Comparison of ENCODE assay signal across 11 cellular contexts in the genomic region with DNA sequence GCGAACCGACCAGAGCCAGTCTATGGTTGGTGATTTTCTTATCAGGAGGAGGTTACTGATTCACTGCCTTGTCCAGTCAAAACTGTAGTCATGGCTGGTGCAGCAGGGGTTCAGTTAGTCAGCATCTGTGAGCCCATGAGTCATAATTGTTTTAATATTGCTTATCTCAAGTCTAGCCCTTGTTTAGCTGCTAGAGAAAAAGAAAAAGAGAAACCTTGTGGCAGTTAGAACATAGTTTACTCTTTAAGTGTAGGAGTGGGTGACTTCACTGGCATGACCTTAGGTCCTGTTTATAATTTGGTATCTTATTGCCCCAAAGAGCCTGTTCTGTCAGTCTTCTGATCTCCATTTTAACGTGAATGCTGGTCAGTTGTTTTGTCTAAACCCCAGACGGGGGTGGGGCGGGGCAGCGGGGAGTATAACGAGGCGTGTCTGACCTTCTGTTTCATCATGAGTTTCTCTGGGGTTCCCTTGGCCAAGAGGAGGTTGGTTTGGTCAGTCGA.
DNase-seq lines count a peak whose midpoint lies in the region; ATAC-seq and TF ChIP-seq lines count a peak whose summit lies in the region.
"Had no signal": no experiment of that assay in that cellular context is flagged by ENCODE, and none has a peak within 500 bp of the region (broad histone marks: within the 10 kb centered on the region; RNA-seq: fewer than 3 reads in every experiment).

No MANE protein-coding gene starts in this region.

- H3K36me3 Mint-ChIP-seq in activated CD4-positive, alpha-beta T cell treated with anti-CD3 and anti-CD28 coated beads for 36 hours (ENCODE audit: low read depth) = no peaks in the 10 kb centered on the region

- H3K27me3 Mint-ChIP-seq in activated CD4-positive, alpha-beta T cell treated with anti-CD3 and anti-CD28 coated beads for 36 hours = peaks cover 6% of the 10 kb centered on the region

- peaks cover 3% of the 10 kb centered on the region for H3K4me1 Mint-ChIP-seq in activated CD4-positive, alpha-beta T cell treated with anti-CD3 and anti-CD28 coated beads for 36 hours

- DNase-seq in activated CD4-positive, alpha-beta T cell treated with anti-CD3 and anti-CD28 coated beads for 36 hours = peak; percentile 43
- DNase-seq in activated CD4-positive, alpha-beta T cell treated with anti-CD3 and anti-CD28 coated beads for 4 hours = no peak
- peak; percentile 65 for DNase-seq in amniotic stem cell (lab: John Stamatoyannopoulos, UW)
- DNase-seq in omental fat pad (ENCODE audit: low spot score) = no peak
- no peak for DNase-seq in NCI-H1417 treated with DMSO at 0.1 percent for 48 hours (lab: John Stamatoyannopoulos, UW)
- DNase-seq in Right ventricle myocardium inferior (ENCODE audit: missing footprints) = no peak
- DNase-seq in hippocampal formation (lab: John Stamatoyannopoulos, UW) = no peak
- DNase-seq: AML-193, left cardiac atrium, NCI-H1694 had no signal

- POLR2A ChIA-PET in activated CD4-positive, alpha-beta T cell treated with anti-CD3 and anti-CD28 coated beads for 36 hours (lab: Charles Lee) = no interaction called here

- ATAC-seq in activated CD4-positive, alpha-beta T cell treated with anti-CD3 and anti-CD28 coated beads for 36 hours = peak; percentile 95
- ATAC-seq in HG03342 (IDR thresholded peaks at IDR 0.05; ENCODE audit: unreplicated experiment) = peak; percentile 59
- peak; percentile 77 for ATAC-seq in omental fat pad (ENCODE audit: low FRiP score)
- ATAC-seq in Right ventricle myocardium inferior = no peak

- H3K4me3 Mint-ChIP-seq in activated CD4-positive, alpha-beta T cell treated with anti-CD3 and anti-CD28 coated beads for 36 hours = no peak overlapping the region

- CTCF ChIA-PET in activated CD4-positive, alpha-beta T cell treated with anti-CD3 and anti-CD28 coated beads for 36 hours (lab: Charles Lee) = interaction anchor here (0.8 kb wide), 1 partner anchor 172 kb away, joined by 3 read pairs; no protein-coding TSS in a partner anchor

- no peak overlapping the region for H3K27ac Mint-ChIP-seq in activated CD4-positive, alpha-beta T cell treated with anti-CD3 and anti-CD28 coated beads for 36 hours

- intact Hi-C loops in activated CD4-positive, alpha-beta T cell treated with anti-CD3 and anti-CD28 coated beads for 36 hours (cut with DNase I, micrococcal nuclease) = no loop called here
- intact Hi-C loops in Right ventricle myocardium inferior (cut with DNase I) = no loop called here

- TF ChIP-seq CTCF in omental fat pad (IDR thresholded peaks at IDR 0.05) = no peak

- no peaks in the 10 kb centered on the region for H3K9me3 Mint-ChIP-seq in activated CD4-positive, alpha-beta T cell treated with anti-CD3 and anti-CD28 coated beads for 36 hours (ENCODE audit: low read depth)

Comparison
In these comparisons a context has a peak if more than half of its experiments do, and no peak if none do; other contexts are left out.
1. DNase-seq: peak in activated CD4-positive, alpha-beta T cell treated with anti-CD3 and anti-CD28 coated beads for 36 hours (single experiment) and amniotic stem cell (single experiment); none in activated CD4-positive, alpha-beta T cell treated with anti-CD3 and anti-CD28 coated beads for 4 hours (0 of 2), omental fat pad (single experiment), NCI-H1417 treated with DMSO at 0.1 percent for 48 hours (single experiment), Right ventricle myocardium inferior (single experiment) and hippocampal formation (0 of 2).